In genomic region chr1:81712425-81712824, GRCh38 we compare ENCODE assay signal across 4 cellular contexts.
"Had no signal": no experiment of that assay in that cellular context is flagged by ENCODE, and none has a peak within 500 bp of the region (broad histone marks: within the 10 kb centered on the region; RNA-seq: fewer than 3 reads in every experiment).

No MANE protein-coding gene starts in this region.

- H3K27ac Mint-ChIP-seq: GM23338, H9 had no signal

- H3K9me3 Mint-ChIP-seq: GM23338, H9 had no signal

- H3K4me3 ChIP-seq: GM23338 had no signal

- ATAC-seq: GM23338 had no signal

- H3K4me1 Mint-ChIP-seq: GM23338, H9 had no signal

- DNase-seq: H9, HCEC 1CT, IMR-90 had no signal

- H3K4me3 Mint-ChIP-seq: GM23338, H9 had no signal
